In the genomic region with DNA sequence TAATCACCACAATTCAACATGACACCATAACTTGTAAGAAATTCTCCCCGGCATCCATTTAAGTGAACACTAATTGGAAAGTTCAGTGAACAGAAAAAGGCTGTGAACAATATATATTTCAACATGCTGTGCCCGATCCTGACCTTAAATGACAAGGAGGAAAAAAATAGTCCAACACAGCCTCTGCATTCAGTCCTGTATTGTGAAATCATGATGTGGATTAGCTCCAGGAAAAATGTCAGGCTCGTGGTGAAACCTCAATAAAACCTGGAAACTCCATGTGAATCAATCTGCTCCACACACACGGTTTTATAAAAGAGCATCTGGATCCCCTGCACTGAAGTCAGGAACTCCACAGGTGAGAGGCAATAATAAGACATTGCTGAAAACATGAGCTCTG, we compare ENCODE assay signal across 16 cellular contexts.
DNase-seq lines count a peak whose midpoint lies in the region; ATAC-seq, FAIRE-seq and TF ChIP-seq lines count a peak whose summit lies in the region.
"Had no signal": no experiment of that assay in that cellular context is flagged by ENCODE, and none has a peak within 500 bp of the region (broad histone marks: within the 10 kb centered on the region; RNA-seq: fewer than 3 reads in every experiment).

No MANE protein-coding gene starts in this region.

- no peaks in the 10 kb centered on the region for H3K4me1 ChIP-seq in A549
- H3K4me1 ChIP-seq in body of pancreas = peaks cover 19% of the 10 kb centered on the region
- H3K4me1 ChIP-seq: psoas muscle had no signal

- H3K27ac ChIP-seq in A549 (no peak overlapping the region), body of pancreas (peak overlapping the region in 3 of 4 donors; percentile 22 to 52 (median 48))
- H3K27ac ChIP-seq: HL-60, psoas muscle, SK-N-MC had no signal

- H3K4me3 ChIP-seq in A549 (no peak overlapping the region), body of pancreas (no peak overlapping the region)
- H3K4me3 ChIP-seq: psoas muscle, SK-N-MC had no signal

- peak overlapping the region; percentile 32; the same call in 2 of the 3 replicates for H3K4me2 ChIP-seq in A549

- TF ChIP-seq CTCF in A549 (IDR thresholded peaks at IDR 0.05) = no peak
- TF ChIP-seq CTCF in body of pancreas (IDR thresholded peaks at IDR 0.05) = no peak

- no peaks in the 10 kb centered on the region for H3K36me3 ChIP-seq in body of pancreas (replicated peaks in 1 of 2; ENCODE audit: insufficient read depth in 1 of 2, low read depth in 2 of 2)

- CTCF ChIA-PET in A549 (lab: Yijun Ruan, JAX) = no interaction called here

- H3K27me3 ChIP-seq in body of pancreas = no peaks in the 10 kb centered on the region

- no peak for ATAC-seq in A549
- peak; percentile 96 for ATAC-seq in body of pancreas
- no peak for ATAC-seq in HG03159 (IDR thresholded peaks at IDR 0.05; ENCODE audit: unreplicated experiment)
- ATAC-seq in HG02970 (IDR thresholded peaks at IDR 0.05; ENCODE audit: low FRiP score, unreplicated experiment) = no peak

- no peak for FAIRE-seq in A549 (lab: Jason Lieb, UNC)
- FAIRE-seq: colon, G401.6 had no signal

- no peak for TF ChIP-seq RAD21 in A549 (conservative IDR thresholded peaks at IDR 0.05 in 1 of 2, IDR thresholded peaks at IDR 0.05 in 1 of 2)

- intact Hi-C loops in body of pancreas (cut with DNase I) = no loop called here

- TF ChIP-seq EP300 in A549 (IDR thresholded peaks at IDR 0.05) = no peak

- TF ChIP-seq POLR2A in A549 (IDR thresholded peaks at IDR 0.05; ENCODE audit: low read length) (no peak), body of pancreas (IDR thresholded peaks at IDR 0.05) (no peak)

- no peaks in the 10 kb centered on the region for H3K9me3 ChIP-seq in A549
- no peaks in the 10 kb centered on the region for H3K9me3 ChIP-seq in body of pancreas
- H3K9me3 ChIP-seq: psoas muscle had no signal

- WGBS in A549 (ENCODE audit: missing lambda C conversion rate) = 37% methylated on average over 4 of the region's 4 CpGs
- WGBS in body of pancreas, 2 donors = 5 to 7% methylated on average over 4 of the region's 4 CpGs

- DNase-seq in A549 (ENCODE audit: low read depth in 1 of 2, low spot score in 1 of 2) (peak in 1 of 2 experiments; percentile 2), HS-5 (ENCODE audit: low read depth) (peak; percentile 19), body of pancreas (peak; percentile 24 to 66 (median 30)), kidney tubule cell (ENCODE audit: low spot score) (peak; percentile 1), DMS53 treated with DMSO at 0.1 percent for 48 hours (lab: John Stamatoyannopoulos, UW; ENCODE audit: unreplicated experiment) (no peak), SKM-1 treated with dmso at 0.1 percent for 144 hours (lab: John Stamatoyannopoulos, UW; ENCODE audit: unreplicated experiment) (no peak)
- DNase-seq: activated effector memory CD4-positive, alpha-beta T cell treated with Interleukin-2 at 50 U/mL for 16 hours; NCI-H1105 treated with DMSO at 0.1 percent for 48 hours; NCI-H82; psoas muscle had no signal

- POLR2A ChIA-PET in A549 (lab: Yijun Ruan, JAX) = no interaction called here

TF ChIP-seq in A549, 52 proteins besides CTCF, POLR2A, EP300 and RAD21:
- TF ChIP-seq HDAC2 (IDR thresholded peaks at IDR 0.05) (no peak), CEBPB (IDR thresholded peaks at IDR 0.05) (peak; percentile 3 to 31; a peak in 1 of 4 replicates), EHMT2 (IDR thresholded peaks at IDR 0.05; ENCODE audit: low read depth) (no peak)

Comparison
In these comparisons a context has a peak if more than half of its experiments do, and no peak if none do; other contexts are left out.
1. DNase-seq: peak in HS-5 (single experiment), body of pancreas (4 of 4) and kidney tubule cell (single experiment); none in DMS53 treated with DMSO at 0.1 percent for 48 hours (single experiment) and SKM-1 treated with dmso at 0.1 percent for 144 hours (single experiment).
2. H3K27ac ChIP-seq: peak in body of pancreas (3 of 4); none in A549 (0 of 2).